Comparison of ENCODE assay signal across 15 cellular contexts in genomic region chr7:22618528-22618927, GRCh38.
DNase-seq lines count a peak whose midpoint lies in the region; ATAC-seq and TF ChIP-seq lines count a peak whose summit lies in the region.
"Had no signal": no experiment of that assay in that cellular context is flagged by ENCODE, and none has a peak within 500 bp of the region (broad histone marks: within the 10 kb centered on the region; RNA-seq: fewer than 3 reads in every experiment).

No MANE protein-coding gene starts in this region.

- H3K27ac Mint-ChIP-seq in WTC11: no peak overlapping the region
- H3K27ac Mint-ChIP-seq: CD14-positive monocyte; CD4-positive, alpha-beta memory T cell; GM23338 had no signal

- H3K9me3 Mint-ChIP-seq in WTC11: peaks cover 52% of the 10 kb centered on the region

- no peak overlapping the region for H3K4me3 ChIP-seq in HCT116 (replicated peaks in 1 of 2; ENCODE audit: low read depth in 1 of 2, low read length in 2 of 2)
- H3K4me3 ChIP-seq: A549, BLaER1, GM23338 had no signal

- no TSS peak for BruUV-seq in HCT116 (replicated peaks; lab: Mats Ljungman, UMichigan)

- no peaks in the 10 kb centered on the region for H3K36me3 ChIP-seq in HCT116 (ENCODE audit: control insufficient read depth in 1 of 2, insufficient read depth in 2 of 2, low read length in 2 of 2)
- H3K36me3 ChIP-seq: BLaER1 had no signal

- no peak overlapping the region for H3K4me3 Mint-ChIP-seq in WTC11
- H3K4me3 Mint-ChIP-seq: CD14-positive monocyte; CD4-positive, alpha-beta memory T cell; GM23338 had no signal

- no peak overlapping the region for H3K9ac ChIP-seq in HCT116 (ENCODE audit: low read length)
- H3K9ac ChIP-seq: BLaER1 had no signal

- RAD21 ChIA-PET in HCT116 (lab: Charles Lee; ENCODE audit: low non-redundant PET in 1 of 2, low total read pairs in 2 of 2, uncharacterized antibody in 2 of 2, unreplicated experiment in 2 of 2): no interaction called here

- H3K27ac ChIP-seq in HCT116 (ENCODE audit: low read depth, low read length): no peak overlapping the region
- H3K27ac ChIP-seq: 22Rv1, A549, BLaER1 had no signal

- intact Hi-C loops in HCT116 (cut with micrococcal nuclease): no loop called here

- DNase-seq in DMS53 (lab: John Stamatoyannopoulos, UW) (peak; percentile 48), DMS53 treated with DMSO at 0.1 percent for 48 hours (lab: John Stamatoyannopoulos, UW; ENCODE audit: unreplicated experiment) (no peak), HCT116 (ENCODE audit: low read depth, low spot score) (no peak), WTC11 (ENCODE audit: low spot score) (no peak), amygdala (lab: John Stamatoyannopoulos, UW) (no peak)
- no peak for DNase-seq in activated CD4-positive, alpha-beta T cell treated with anti-CD3 and anti-CD28 coated beads, Interleukin-2, amount 50 U/mL, for 4 hours
- DNase-seq: CD4-positive, alpha-beta memory T cell; GDM1; HCEC 1CT had no signal

- H3K27me3 Mint-ChIP-seq in WTC11 (ENCODE audit: low read depth): no peaks in the 10 kb centered on the region

- no peak overlapping the region for H3K4me2 ChIP-seq in HCT116 (ENCODE audit: low read length)
- H3K4me2 ChIP-seq: A549, BLaER1, GM23338 had no signal

- no peaks in the 10 kb centered on the region for H3K4me1 Mint-ChIP-seq in WTC11
- H3K4me1 Mint-ChIP-seq: CD14-positive monocyte; CD4-positive, alpha-beta memory T cell; GM23338 had no signal

- no peak overlapping the region for H2AFZ ChIP-seq in HCT116 (ENCODE audit: low read depth, low read length, poor library complexity, severe bottlenecking)
- H2AFZ ChIP-seq: GM23338 had no signal

- CTCF ChIA-PET in HCT116 (lab: Charles Lee) (no interaction called here), WTC11 (lab: Charles Lee) (interaction anchor here (1.0 kb wide), 1 partner anchor 32 kb away, joined by 3 read pairs; no protein-coding TSS in a partner anchor)

- no peak for TF ChIP-seq POLR2A in HCT116 (IDR thresholded peaks at IDR 0.05; ENCODE audit: borderline replicate concordance, extremely low read depth, insufficient read depth, insufficient read length)

- no peaks in the 10 kb centered on the region for H3K27me3 ChIP-seq in HCT116 (ENCODE audit: insufficient read depth, low read length)
- H3K27me3 ChIP-seq: BLaER1 had no signal

- TF ChIP-seq CTCF in HCT116 (IDR thresholded peaks at IDR 0.05 in 2 of 3, conservative IDR thresholded peaks at IDR 0.05 in 1 of 3; ENCODE audit: borderline replicate concordance in 1 of 3, insufficient read depth in 1 of 3, low read depth in 2 of 3, low read length in 2 of 3): no peak
- no peak for TF ChIP-seq CTCF in WTC11 (IDR thresholded peaks at IDR 0.05)

- H4K20me1 ChIP-seq in HCT116 (ENCODE audit: insufficient read depth): no peaks in the 10 kb centered on the region
- H4K20me1 ChIP-seq: BLaER1 had no signal

- no peaks in the 10 kb centered on the region for H3K9me2 ChIP-seq in HCT116 (ENCODE audit: insufficient read depth)

- no peaks in the 10 kb centered on the region for H3K4me1 ChIP-seq in HCT116 (ENCODE audit: control insufficient read depth in 1 of 2, insufficient read depth in 2 of 2, low read length in 2 of 2)
- H3K4me1 ChIP-seq: A549 had no signal

- POLR2A ChIA-PET in HCT116 (lab: Charles Lee) (no interaction called here), WTC11 (lab: Charles Lee) (no interaction called here)

- peaks cover 29% of the 10 kb centered on the region for H3K36me3 Mint-ChIP-seq in WTC11
- H3K36me3 Mint-ChIP-seq: CD14-positive monocyte had no signal

- ATAC-seq in HCT116: no peak
- ATAC-seq in WTC11: no peak
- ATAC-seq in HG03175 (IDR thresholded peaks at IDR 0.05; ENCODE audit: unreplicated experiment): no peak
- ATAC-seq: A549, GM23338 had no signal

- peaks cover 5 to 6% of the 10 kb centered on the region in 2 experiments; a peak in 1 of 4 replicates for H3K9me3 ChIP-seq in HCT116 (ENCODE audit: control insufficient read depth in 1 of 2, insufficient read depth in 1 of 2, low read depth in 1 of 2, low read length in 2 of 2)

- no peaks in the 10 kb centered on the region for H3K79me2 ChIP-seq in HCT116 (ENCODE audit: insufficient read depth, low read length)

- TF ChIP-seq RAD21 in HCT116 (IDR thresholded peaks at IDR 0.05; ENCODE audit: low read depth): no peak

TF ChIP-seq in HCT116, 20 proteins besides CTCF, POLR2A, EP300 and RAD21:
- TF ChIP-seq CBX3 (IDR thresholded peaks at IDR 0.05; ENCODE audit: low read depth) (peak; percentile 54; the same call in 1 of the 2 replicates), JUND (IDR thresholded peaks at IDR 0.05) (no peak)

TF ChIP-seq in WTC11, 78 proteins besides CTCF, POLR2A, EP300 and RAD21:
- TF ChIP-seq ZNF317 (CRISPR knock-in tag; IDR thresholded peaks at IDR 0.05; ENCODE audit: borderline replicate concordance, low read depth): peak; percentile 88
- no peak for TF ChIP-seq AR (CRISPR knock-in tag; IDR thresholded peaks at IDR 0.05)
- no peak for TF ChIP-seq RELA (CRISPR knock-in tag; IDR thresholded peaks at IDR 0.05; ENCODE audit: borderline replicate concordance)
